12 cellular contexts compared by ENCODE assay signal in the genomic region with DNA sequence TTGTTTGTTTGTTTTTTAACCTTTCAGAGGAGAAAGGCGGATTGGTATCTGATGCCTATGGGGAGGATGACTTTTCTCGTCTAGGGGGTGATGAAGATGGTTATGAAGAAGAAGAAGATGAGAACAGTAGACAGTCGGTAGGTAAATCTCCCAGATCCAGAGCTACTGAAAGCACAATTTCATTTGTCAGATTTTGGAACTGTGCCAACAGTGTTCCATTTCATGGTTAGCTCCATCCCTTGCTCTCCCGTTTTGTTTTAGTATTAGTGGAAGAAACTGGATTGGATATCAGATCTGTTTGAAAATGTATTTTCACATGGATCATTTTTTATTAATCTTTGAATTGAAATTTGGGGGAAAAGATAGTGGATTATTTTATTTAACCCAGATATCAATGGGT. TPM values are rescaled to one million over a fixed set of nuclear protein-coding genes. Genes with fewer than 3 reads are reported as not detected.
DNase-seq lines count a peak whose midpoint lies in the region; ATAC-seq and TF ChIP-seq lines count a peak whose summit lies in the region.
"Had no signal": no experiment of that assay in that cellular context is flagged by ENCODE, and none has a peak within 500 bp of the region (broad histone marks: within the 10 kb centered on the region; RNA-seq: fewer than 3 reads in every experiment).

No MANE protein-coding gene starts in this region.

- H4K20me1 ChIP-seq in Karpas-422 (ENCODE audit: insufficient read depth, low read depth, low read length) = 0 out of 2 replicates have a peak, but pooled peaks cover 4% of the 10 kb centered on the region
- no peaks in the 10 kb centered on the region for H4K20me1 ChIP-seq in neural cell (ENCODE audit: insufficient read depth)

- TF ChIP-seq CTCF in Caco-2 (IDR thresholded peaks at IDR 0.05; ENCODE audit: insufficient read depth in 1 of 2, low read depth in 1 of 2, low read length in 1 of 2, severe bottlenecking in 1 of 2, unreplicated experiment in 1 of 2) = no peak
- no peak for TF ChIP-seq CTCF in dorsolateral prefrontal cortex (IDR thresholded peaks at IDR 0.05 in 54 of 56, conservative IDR thresholded peaks at IDR 0.05 in 2 of 56; ENCODE audit: low read depth in 1 of 56, partially characterized antibody in 56 of 56)
- no peak for TF ChIP-seq CTCF in neural cell (IDR thresholded peaks at IDR 0.05; ENCODE audit: poor library complexity, severe bottlenecking)

- peak overlapping the region; percentile 10 for H3K27ac Mint-ChIP-seq in Caco-2 (ENCODE audit: unreplicated experiment)

- no peak for TF ChIP-seq RAD21 in neural cell (conservative IDR thresholded peaks at IDR 0.05)

- ATAC-seq in HG02759 (IDR thresholded peaks at IDR 0.05; ENCODE audit: unreplicated experiment) = no peak
- ATAC-seq: body of pancreas had no signal

- DNase-seq in Caco-2 (no peak), Karpas-422 (no peak), dorsolateral prefrontal cortex (no peak), NCI-H2107 treated with DMSO at 0.1 percent for 48 hours (lab: John Stamatoyannopoulos, UW; ENCODE audit: unreplicated experiment) (no peak), NCI-H526 treated with DMSO at 0.1 percent for 48 hours (lab: John Stamatoyannopoulos, UW) (no peak)
- DNase-seq in activated CD4-positive, CD25-positive, alpha-beta regulatory T cell treated with anti-CD3 and anti-CD28 coated beads, Interleukin-2, amount 50 U/mL, for 72 hours = no peak
- DNase-seq: activated CD8-positive, alpha-beta memory T cell treated with anti-CD3 and anti-CD28 coated beads for 24 hours; body of pancreas; midbrain; NCI-H1930 had no signal

- H3K4me3 Mint-ChIP-seq in Caco-2 (ENCODE audit: unreplicated experiment) = no peak overlapping the region

- H3K27ac ChIP-seq in Karpas-422 (ENCODE audit: low read length) = peak overlapping the region; percentile 9; the same call in 1 of the 2 replicates
- no peak overlapping the region for H3K27ac ChIP-seq in dorsolateral prefrontal cortex
- H3K27ac ChIP-seq in neural cell (ENCODE audit: low read length) = no peak overlapping the region

- no peak for TF ChIP-seq EP300 in neural cell (conservative IDR thresholded peaks at IDR 0.05; ENCODE audit: poor library complexity, severe bottlenecking)

- H2AFZ ChIP-seq in Karpas-422 (ENCODE audit: low read length) (no peak overlapping the region), neural cell (ENCODE audit: low read depth, low read length) (no peak overlapping the region)

- CTCF ChIA-PET in Caco-2 (lab: Charles Lee) = interaction anchor here (2.7 kb wide), 1 partner anchor 79 kb away, joined by 17 read pairs; no protein-coding TSS in a partner anchor

- H3K27me3 Mint-ChIP-seq in Caco-2 (ENCODE audit: insufficient read depth, unreplicated experiment) = no peaks in the 10 kb centered on the region

- H3K9me3 Mint-ChIP-seq in Caco-2 (ENCODE audit: unreplicated experiment) = no peaks in the 10 kb centered on the region

- H3K36me3 ChIP-seq in Caco-2 (ENCODE audit: control insufficient read depth, insufficient read depth, low read length) = peaks cover 2% of the 10 kb centered on the region; the same call in 1 of the 2 replicates
- H3K36me3 ChIP-seq in Karpas-422 (ENCODE audit: insufficient read depth, low read length) = peaks cover 39% of the 10 kb centered on the region
- no peaks in the 10 kb centered on the region for H3K36me3 ChIP-seq in neural cell (ENCODE audit: insufficient read depth, low read length)

- intact Hi-C loops in Caco-2 (cut with micrococcal nuclease; ENCODE audit: unreplicated experiment) (no loop called here), dorsolateral prefrontal cortex (cut with DNase I) (no loop called here)

- H3K9me3 ChIP-seq in Caco-2 = no peaks in the 10 kb centered on the region
- no peaks in the 10 kb centered on the region for H3K9me3 ChIP-seq in Karpas-422 (ENCODE audit: low read length)
- no peaks in the 10 kb centered on the region for H3K9me3 ChIP-seq in neural cell (ENCODE audit: low read length)
- H3K9me3 ChIP-seq: body of pancreas had no signal

- BruUV-seq in Caco-2 (replicated peaks; lab: Mats Ljungman, UMichigan) = no TSS peak

- H3K9ac ChIP-seq in Karpas-422 (ENCODE audit: low read length) = peak overlapping the region; percentile 82
- peak overlapping the region; percentile 93 for H3K9ac ChIP-seq in neural cell (ENCODE audit: low read length)

- no peaks in the 10 kb centered on the region for H3K4me1 Mint-ChIP-seq in Caco-2 (ENCODE audit: low read depth, unreplicated experiment)

- H3K79me2 ChIP-seq in Karpas-422 (ENCODE audit: low read length) (peaks cover 65% of the 10 kb centered on the region), neural cell (replicated peaks; ENCODE audit: insufficient read depth, low read length) (peaks cover 49% of the 10 kb centered on the region)

- peak overlapping the region; percentile 96; the same call in 1 of the 2 replicates for H3K4me3 ChIP-seq in Caco-2 (ENCODE audit: low read depth, low read length)
- peak overlapping the region; percentile 90 for H3K4me3 ChIP-seq in Karpas-422 (ENCODE audit: low read length)
- peak overlapping the region in 47 of 59 donors; percentile 67 to 100 (median 95) for H3K4me3 ChIP-seq in dorsolateral prefrontal cortex
- H3K4me3 ChIP-seq in neural cell (ENCODE audit: low read length) = peak overlapping the region; percentile 89

- no peaks in the 10 kb centered on the region for H3F3A ChIP-seq in neural cell (ENCODE audit: insufficient read depth, low read length, poor library complexity, severe bottlenecking)

- POLR2A ChIA-PET in Caco-2 (lab: Charles Lee) = no interaction called here

- peak overlapping the region; percentile 96 for H3K4me2 ChIP-seq in Karpas-422 (ENCODE audit: low read depth, low read length, poor library complexity, severe bottlenecking)
- H3K4me2 ChIP-seq in neural cell (ENCODE audit: low read length) = peak overlapping the region; percentile 76

- H3K9me2 ChIP-seq in Karpas-422 (replicated peaks; ENCODE audit: insufficient read depth, low read length) (no peaks in the 10 kb centered on the region), neural cell (ENCODE audit: insufficient read depth, low read length) (no peaks in the 10 kb centered on the region)

- H3K27me3 ChIP-seq in Caco-2 (replicated peaks; ENCODE audit: control insufficient read depth, insufficient read depth, low read length) (no peaks in the 10 kb centered on the region), Karpas-422 (ENCODE audit: low read length) (no peaks in the 10 kb centered on the region), dorsolateral prefrontal cortex (no peaks in the 10 kb centered on the region), neural cell (ENCODE audit: insufficient read depth, low read depth, low read length) (no peaks in the 10 kb centered on the region)
- H3K27me3 ChIP-seq: body of pancreas had no signal

- H3K36me3 Mint-ChIP-seq in Caco-2 (ENCODE audit: insufficient read depth, unreplicated experiment) = peaks cover 60% of the 10 kb centered on the region

- H3K4me1 ChIP-seq in Caco-2 (peaks cover 13% of the 10 kb centered on the region), Karpas-422 (ENCODE audit: low read length) (peaks cover 40% of the 10 kb centered on the region)

TF ChIP-seq in neural cell, 6 proteins besides CTCF, POLR2A, EP300 and RAD21 (continues in another document):
- TF ChIP-seq MXI1 (conservative IDR thresholded peaks at IDR 0.05; ENCODE audit: poor library complexity, severe bottlenecking) = no peak
- no peak for TF ChIP-seq TAF1 (IDR thresholded peaks at IDR 0.05; ENCODE audit: low read depth)
- TF ChIP-seq, protein P1, sequence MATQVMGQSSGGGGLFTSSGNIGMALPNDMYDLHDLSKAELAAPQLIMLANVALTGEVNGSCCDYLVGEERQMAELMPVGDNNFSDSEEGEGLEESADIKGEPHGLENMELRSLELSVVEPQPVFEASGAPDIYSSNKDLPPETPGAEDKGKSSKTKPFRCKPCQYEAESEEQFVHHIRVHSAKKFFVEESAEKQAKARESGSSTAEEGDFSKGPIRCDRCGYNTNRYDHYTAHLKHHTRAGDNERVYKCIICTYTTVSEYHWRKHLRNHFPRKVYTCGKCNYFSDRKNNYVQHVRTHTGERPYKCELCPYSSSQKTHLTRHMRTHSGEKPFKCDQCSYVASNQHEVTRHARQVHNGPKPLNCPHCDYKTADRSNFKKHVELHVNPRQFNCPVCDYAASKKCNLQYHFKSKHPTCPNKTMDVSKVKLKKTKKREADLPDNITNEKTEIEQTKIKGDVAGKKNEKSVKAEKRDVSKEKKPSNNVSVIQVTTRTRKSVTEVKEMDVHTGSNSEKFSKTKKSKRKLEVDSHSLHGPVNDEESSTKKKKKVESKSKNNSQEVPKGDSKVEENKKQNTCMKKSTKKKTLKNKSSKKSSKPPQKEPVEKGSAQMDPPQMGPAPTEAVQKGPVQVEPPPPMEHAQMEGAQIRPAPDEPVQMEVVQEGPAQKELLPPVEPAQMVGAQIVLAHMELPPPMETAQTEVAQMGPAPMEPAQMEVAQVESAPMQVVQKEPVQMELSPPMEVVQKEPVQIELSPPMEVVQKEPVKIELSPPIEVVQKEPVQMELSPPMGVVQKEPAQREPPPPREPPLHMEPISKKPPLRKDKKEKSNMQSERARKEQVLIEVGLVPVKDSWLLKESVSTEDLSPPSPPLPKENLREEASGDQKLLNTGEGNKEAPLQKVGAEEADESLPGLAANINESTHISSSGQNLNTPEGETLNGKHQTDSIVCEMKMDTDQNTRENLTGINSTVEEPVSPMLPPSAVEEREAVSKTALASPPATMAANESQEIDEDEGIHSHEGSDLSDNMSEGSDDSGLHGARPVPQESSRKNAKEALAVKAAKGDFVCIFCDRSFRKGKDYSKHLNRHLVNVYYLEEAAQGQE (IDR thresholded peaks at IDR 0.05; ENCODE audit: borderline replicate concordance) = no peak

RNA-seq across cellular contexts. Expression of a gene that starts 1.4 kb away (rescaled TPM):
- total RNA-seq in Caco-2 (2022) (119 and 126 TPM in 2 replicates), dorsolateral prefrontal cortex (100 to 1,000 TPM in 23 of 120 experiments, 10 to 100 TPM in 97; 65.3 to 160 (median 88.1) TPM)
- total RNA-seq in Karpas-422 (2014; rRNA removed; shearing (Covaris generic); ENCODE audit: low replicate concordance) = 26.5 and 49.2 TPM in 2 replicates
- 129 and 156 TPM in 2 replicates for polyA plus RNA-seq in neural cell
- polyA minus RNA-seq in neural cell = 67.3 and 80.3 TPM in 2 replicates

RNA-seq across cellular contexts. Expression of a gene that starts 1.5 kb away (rescaled TPM):
- total RNA-seq in Caco-2 (2022) (67.0 and 67.7 TPM in 2 replicates), dorsolateral prefrontal cortex (10 to 100 TPM; 31.3 to 74.3 (median 47.5) TPM)
- 29.4 and 68.7 TPM in 2 replicates for total RNA-seq in Karpas-422 (2014; rRNA removed; shearing (Covaris generic); ENCODE audit: low replicate concordance)
- 9.6 and 15.7 TPM in 2 replicates for polyA plus RNA-seq in neural cell
- polyA minus RNA-seq in neural cell = 10.8 and 19.7 TPM in 2 replicates

RNA-seq across cellular contexts. Expression of a gene that starts 35.3 kb away (rescaled TPM):
- total RNA-seq in Caco-2 (2022) = 0.20 TPM in 1 of 2 replicates, not detected in the other
- total RNA-seq in Karpas-422 (2014; rRNA removed; shearing (Covaris generic); ENCODE audit: low replicate concordance) = not detected in 2 replicates
- 10 to 100 TPM in 18 of 120 experiments, 1 to 10 TPM in 101, under 1 TPM in 1; 0.95 to 34.0 (median 5.6) TPM for total RNA-seq in dorsolateral prefrontal cortex
- polyA plus RNA-seq in neural cell = 0.59 TPM in 1 of 2 replicates, not detected in the other
- not detected in 2 replicates for polyA minus RNA-seq in neural cell

RNA-seq across cellular contexts. Expression of a gene that starts 52.8 kb away (rescaled TPM):
- total RNA-seq in Caco-2 (2022) = 50.8 and 55.4 TPM in 2 replicates
- total RNA-seq in Karpas-422 (2014; rRNA removed; shearing (Covaris generic); ENCODE audit: low replicate concordance) = 0.11 and 0.19 TPM in 2 replicates
- total RNA-seq in dorsolateral prefrontal cortex = 100 to 1,000 TPM in 39 of 120 experiments, 10 to 100 TPM in 81; 27.8 to 292 (median 83.1) TPM
- polyA plus RNA-seq in neural cell = not detected in 2 replicates
- polyA minus RNA-seq in neural cell = not detected in 2 replicates
